19 cellular contexts compared by ENCODE assay signal in the genomic region with DNA sequence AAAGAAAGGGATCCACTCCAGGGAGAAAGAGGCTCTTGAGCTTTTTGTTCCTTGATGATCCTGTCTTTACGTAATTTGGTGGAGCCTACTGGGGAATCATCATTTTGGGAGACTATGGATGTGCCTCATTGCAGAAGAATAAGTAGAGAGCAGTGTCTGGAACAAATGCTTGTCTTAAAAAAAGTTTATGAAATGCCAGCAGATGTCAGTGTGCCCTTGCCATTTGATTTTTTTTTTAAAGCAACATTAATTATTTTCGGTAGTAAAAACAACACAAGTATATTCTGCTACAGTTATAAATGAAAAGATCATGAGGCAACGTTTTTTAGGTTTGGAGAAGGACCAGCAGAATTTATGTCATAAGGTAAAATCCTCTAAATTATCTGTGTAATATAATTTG.
DNase-seq lines count a peak whose midpoint lies in the region; ATAC-seq, FAIRE-seq and TF ChIP-seq lines count a peak whose summit lies in the region.
"Had no signal": no experiment of that assay in that cellular context is flagged by ENCODE, and none has a peak within 500 bp of the region (broad histone marks: within the 10 kb centered on the region; RNA-seq: fewer than 3 reads in every experiment).

No MANE protein-coding gene starts in this region.

- ATAC-seq in HG03135 (IDR thresholded peaks at IDR 0.05; ENCODE audit: unreplicated experiment) = no peak
- no peak for ATAC-seq in right cardiac atrium

- CTCF ChIA-PET in H1 (lab: Charles Lee; ENCODE audit: partially characterized antibody) = interaction anchor here (0.7 to 2.7 kb wide), 10 partner anchors 9 to 611 kb away, joined by 3 to 15 read pairs (median 4); no protein-coding TSS in a partner anchor

- peak; percentile 30 to 33 for TF ChIP-seq RAD21 in H1 (IDR thresholded peaks at IDR 0.05 in 1 of 2, conservative IDR thresholded peaks at IDR 0.05 in 1 of 2; ENCODE audit: low read depth in 2 of 2, low read length in 2 of 2)

- 83% methylated on average over 3 of the region's 3 CpGs; no CpG with 5 or more reads in 1 of the 2 experiments for WGBS in H1 (ENCODE audit: extremely low coverage in 1 of 2, insufficient coverage in 1 of 2, insufficient read length in 1 of 2, insufficient replicate concordance in 2 of 2, low coverage in 1 of 2, low lambda C conversion rate in 2 of 2, missing lambda C conversion rate in 1 of 2), 2 experiments
- 57% methylated on average over 3 of the region's 3 CpGs for WGBS in right cardiac atrium

- H3K9me3 ChIP-seq in H1 (ENCODE audit: insufficient read depth in 2 of 2, low read depth in 1 of 2, low read length in 1 of 2) = no peaks in the 10 kb centered on the region
- H3K9me3 ChIP-seq in right cardiac atrium (ENCODE audit: control insufficient read depth, low read length) = no peaks in the 10 kb centered on the region
- H3K9me3 ChIP-seq: BLaER1, Peyer's patch had no signal

- no peak overlapping the region for H2AK5ac ChIP-seq in H1 (ENCODE audit: low read depth, low read length)

- no peak for TF ChIP-seq POLR2A in H1 (IDR thresholded peaks at IDR 0.05; ENCODE audit: control extremely low read depth in 1 of 2, low read depth in 2 of 2, low read length in 2 of 2)

- intact Hi-C loops in right cardiac atrium (cut with DNase I) = no loop called here

- no peak overlapping the region for H3K18ac ChIP-seq in H1 (ENCODE audit: extremely low read depth, low read length)

- no peak overlapping the region for H4K91ac ChIP-seq in H1 (replicated peaks; ENCODE audit: insufficient read length, low read length)

- peak; percentile 20 for DNase-seq in NCI-H1694 (lab: John Stamatoyannopoulos, UW)
- DNase-seq in NCI-H1694 treated with DMSO at 0.1 percent for 48 hours (lab: John Stamatoyannopoulos, UW) = no peak
- peak; percentile 16 for DNase-seq in RPMI7951 (ENCODE audit: low read depth)
- DNase-seq in H1 (ENCODE audit: low read depth in 1 of 2, low spot score in 2 of 2) = no peak
- DNase-seq in retinal pigment epithelial cell (ENCODE audit: low read depth) = no peak
- no peak for DNase-seq in right cardiac atrium
- no peak for DNase-seq in OCI-M1 (lab: John Stamatoyannopoulos, UW)
- DNase-seq: CD8-positive, alpha-beta memory T cell; GOT3; Kasumi-1; NCI-H1417 treated with DMSO at 0.1 percent for 48 hours; NCI-H2029 treated with DMSO at 0.1 percent for 48 hours; NCI-H2171 treated with DMSO at 0.1 percent for 48 hours; NCI-H524; Peyer's patch; SHP77 treated with DMSO at 0.1 percent for 48 hours had no signal

- no peaks in the 10 kb centered on the region for H4K20me1 ChIP-seq in H1 (replicated peaks in 1 of 2; ENCODE audit: control insufficient read depth in 1 of 2, insufficient read depth in 2 of 2, low read length in 2 of 2)
- H4K20me1 ChIP-seq: BLaER1 had no signal

- H3K79me1 ChIP-seq in H1 (ENCODE audit: low read depth, low read length) = no peaks in the 10 kb centered on the region

- no peak overlapping the region for H3K4me2 ChIP-seq in H1 (ENCODE audit: insufficient read depth in 1 of 2, low read depth in 2 of 2, low read length in 2 of 2)
- H3K4me2 ChIP-seq: BLaER1 had no signal

- H2AFZ ChIP-seq in H1 (ENCODE audit: low read length) = no peak overlapping the region

- H3K23me2 ChIP-seq in H1 (ENCODE audit: low read depth, low read length) = no peaks in the 10 kb centered on the region

- H3K4me1 ChIP-seq in H1 (replicated peaks in 1 of 4; ENCODE audit: control insufficient read depth in 3 of 4, insufficient read depth in 4 of 4, low read length in 3 of 4) (no peaks in the 10 kb centered on the region), right cardiac atrium (ENCODE audit: control insufficient read depth, insufficient read depth, low read length) (no peaks in the 10 kb centered on the region)
- H3K4me1 ChIP-seq: BLaER1, Peyer's patch had no signal

- H2BK5ac ChIP-seq in H1 (ENCODE audit: low read depth, low read length) = no peak overlapping the region

- H3K9ac ChIP-seq in H1 (replicated peaks in 1 of 4; ENCODE audit: extremely low read depth in 1 of 4, low read depth in 3 of 4, low read length in 3 of 4) = no peak overlapping the region
- H3K9ac ChIP-seq: BLaER1 had no signal

- H3K4me3 ChIP-seq in H1 (ENCODE audit: extremely low read depth in 1 of 4, insufficient read depth in 2 of 4, low read depth in 3 of 4, low read length in 4 of 4) (no peak overlapping the region), retinal pigment epithelial cell (ENCODE audit: low read length) (no peak overlapping the region), right cardiac atrium (ENCODE audit: low read length) (no peak overlapping the region)
- H3K4me3 ChIP-seq: BLaER1, Peyer's patch had no signal

- H3K27me3 ChIP-seq in H1 (replicated peaks in 1 of 4; ENCODE audit: control insufficient read depth in 3 of 4, extremely low read depth in 1 of 4, insufficient read depth in 3 of 4, low read length in 3 of 4) (no peaks in the 10 kb centered on the region), right cardiac atrium (ENCODE audit: control insufficient read depth, insufficient read depth) (no peaks in the 10 kb centered on the region)
- H3K27me3 ChIP-seq: BLaER1, Peyer's patch had no signal

- no peak overlapping the region for H3K4ac ChIP-seq in H1 (replicated peaks; ENCODE audit: insufficient read length, low read depth, low read length)

- H2BK12ac ChIP-seq in H1 (ENCODE audit: low read depth, low read length) = no peak overlapping the region

- no peak for FAIRE-seq in H1 (lab: Jason Lieb, UNC)
- FAIRE-seq: D721Med had no signal

- H3K27ac ChIP-seq in H1 (ENCODE audit: low read depth, low read length) = no peak overlapping the region
- no peak overlapping the region for H3K27ac ChIP-seq in right cardiac atrium (ENCODE audit: low read length)
- H3K27ac ChIP-seq: BLaER1, Peyer's patch had no signal

- no peaks in the 10 kb centered on the region for H3K79me2 ChIP-seq in H1 (ENCODE audit: control insufficient read depth in 1 of 2, insufficient read depth in 2 of 2, low read length in 2 of 2)

- H2BK15ac ChIP-seq in H1 (ENCODE audit: low read length) = no peak overlapping the region

- H3K56ac ChIP-seq in H1 (replicated peaks; ENCODE audit: insufficient read length, low read depth, low read length) = no peak overlapping the region

- no peak overlapping the region for H2BK120ac ChIP-seq in H1 (replicated peaks; ENCODE audit: low read depth, low read length)

- H3K14ac ChIP-seq in H1 (ENCODE audit: insufficient read length) = no peak overlapping the region

- TF ChIP-seq EP300 in H1 (IDR thresholded peaks at IDR 0.05; ENCODE audit: borderline replicate concordance in 1 of 2, low read depth in 2 of 2, low read length in 2 of 2) = no peak

- H4K8ac ChIP-seq in H1 (ENCODE audit: extremely low read depth, insufficient read depth, low read length) = no peak overlapping the region

- POLR2A ChIA-PET in H1 (lab: Charles Lee; ENCODE audit: partially characterized antibody) = no interaction called here

- no peak overlapping the region for H4K5ac ChIP-seq in H1 (ENCODE audit: insufficient read length, low read depth, low read length)

- H3K36me3 ChIP-seq in H1 (ENCODE audit: control insufficient read depth in 2 of 4, insufficient read depth in 4 of 4, low read length in 3 of 4) = no peaks in the 10 kb centered on the region
- H3K36me3 ChIP-seq: BLaER1, Peyer's patch had no signal

- H3K23ac ChIP-seq in H1 (ENCODE audit: insufficient read length) = no peak overlapping the region

- TF ChIP-seq CTCF in H1 (IDR thresholded peaks at IDR 0.05; ENCODE audit: control extremely low read depth in 1 of 3, insufficient read depth in 1 of 3, low read depth in 1 of 3, low read length in 3 of 3) (no peak), retinal pigment epithelial cell (conservative IDR thresholded peaks at IDR 0.05; ENCODE audit: low read depth, low read length) (peak; percentile 25)

- no peak overlapping the region for H2BK20ac ChIP-seq in H1 (ENCODE audit: low read length)

TF ChIP-seq in H1, 55 proteins besides CTCF, POLR2A, EP300 and RAD21:
- TF ChIP-seq HDAC2 (IDR thresholded peaks at IDR 0.05; ENCODE audit: borderline replicate concordance in 1 of 2, low read depth in 2 of 2, low read length in 2 of 2) (no peak), MAFK (IDR thresholded peaks at IDR 0.05; ENCODE audit: low read depth, low read length) (no peak), EGR1 (IDR thresholded peaks at IDR 0.05; ENCODE audit: borderline replicate concordance, low read depth, low read length) (no peak), RXRA (IDR thresholded peaks at IDR 0.05; ENCODE audit: insufficient read depth, low read depth, low read length) (no peak), SIX5 (IDR thresholded peaks at IDR 0.05; ENCODE audit: low read depth, low read length) (no peak), ZNF274 (IDR thresholded peaks at IDR 0.05; ENCODE audit: borderline replicate concordance, extremely low read depth, low read length) (no peak), CBX8 (IDR thresholded peaks at IDR 0.05; ENCODE audit: borderline replicate concordance, low read depth, low read length) (no peak), RFX5 (IDR thresholded peaks at IDR 0.05; ENCODE audit: borderline replicate concordance, low read depth, low read length) (no peak), SUZ12 (IDR thresholded peaks at IDR 0.05; ENCODE audit: low read length) (no peak), SP4 (IDR thresholded peaks at IDR 0.05; ENCODE audit: low read length) (no peak), CEBPB (IDR thresholded peaks at IDR 0.05; ENCODE audit: low read depth, low read length) (no peak), SIRT6 (IDR thresholded peaks at IDR 0.05; ENCODE audit: low read length) (no peak), BACH1 (IDR thresholded peaks at IDR 0.05; ENCODE audit: low read length) (no peak), CBX5 (IDR thresholded peaks at IDR 0.05; ENCODE audit: low read depth, low read length) (no peak)
- TF ChIP-seq, protein P1, sequence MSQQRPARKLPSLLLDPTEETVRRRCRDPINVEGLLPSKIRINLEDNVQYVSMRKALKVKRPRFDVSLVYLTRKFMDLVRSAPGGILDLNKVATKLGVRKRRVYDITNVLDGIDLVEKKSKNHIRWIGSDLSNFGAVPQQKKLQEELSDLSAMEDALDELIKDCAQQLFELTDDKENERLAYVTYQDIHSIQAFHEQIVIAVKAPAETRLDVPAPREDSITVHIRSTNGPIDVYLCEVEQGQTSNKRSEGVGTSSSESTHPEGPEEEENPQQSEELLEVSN (IDR thresholded peaks at IDR 0.05) = no peak
- TF ChIP-seq, protein P2, sequence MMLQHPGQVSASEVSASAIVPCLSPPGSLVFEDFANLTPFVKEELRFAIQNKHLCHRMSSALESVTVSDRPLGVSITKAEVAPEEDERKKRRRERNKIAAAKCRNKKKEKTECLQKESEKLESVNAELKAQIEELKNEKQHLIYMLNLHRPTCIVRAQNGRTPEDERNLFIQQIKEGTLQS (IDR thresholded peaks at IDR 0.05; ENCODE audit: insufficient read depth, low read depth, low read length) = no peak

Comparison
In these comparisons a context has a peak if more than half of its experiments do, and no peak if none do; other contexts are left out.
1. DNase-seq: peak in NCI-H1694 (single experiment) and RPMI7951 (single experiment); none in NCI-H1694 treated with DMSO at 0.1 percent for 48 hours (single experiment), H1 (0 of 2), retinal pigment epithelial cell (single experiment), right cardiac atrium (0 of 3) and OCI-M1 (single experiment).